ENCODE assay signal across 2 cellular contexts in the genomic region with DNA sequence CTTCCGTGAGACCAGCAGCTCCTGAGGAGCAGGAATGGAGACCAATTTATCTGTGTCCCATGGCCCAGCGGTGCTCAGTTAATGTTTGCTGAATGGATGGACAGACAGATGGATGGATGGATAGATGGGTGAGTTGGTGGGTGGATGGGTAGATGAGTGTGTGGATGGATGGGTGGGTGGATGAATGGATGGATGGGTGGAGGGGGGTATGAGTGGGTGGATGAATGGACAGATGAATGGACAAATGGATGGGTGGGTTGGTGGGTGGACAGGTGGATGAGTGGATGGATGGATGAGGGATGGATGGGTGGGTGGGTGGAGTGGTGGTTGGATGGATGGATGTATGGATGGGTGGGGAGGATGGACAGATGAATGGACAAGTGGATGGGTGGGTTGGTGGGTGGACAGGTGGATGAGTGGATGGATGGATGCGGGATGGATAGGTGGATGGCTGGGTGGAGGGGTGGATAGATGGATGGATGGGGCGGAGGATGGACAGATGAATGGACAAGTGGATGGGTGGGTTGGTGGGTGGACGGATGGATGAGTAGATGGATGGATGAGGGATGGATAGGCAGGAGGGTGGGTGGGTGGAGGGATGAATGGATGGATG.
TF ChIP-seq lines count a peak whose summit lies in the region.

No MANE protein-coding gene starts in this region.

TF ChIP-seq in HEK293, 187 proteins besides CTCF, POLR2A, EP300 and RAD21:
- TF ChIP-seq, protein P1, sequence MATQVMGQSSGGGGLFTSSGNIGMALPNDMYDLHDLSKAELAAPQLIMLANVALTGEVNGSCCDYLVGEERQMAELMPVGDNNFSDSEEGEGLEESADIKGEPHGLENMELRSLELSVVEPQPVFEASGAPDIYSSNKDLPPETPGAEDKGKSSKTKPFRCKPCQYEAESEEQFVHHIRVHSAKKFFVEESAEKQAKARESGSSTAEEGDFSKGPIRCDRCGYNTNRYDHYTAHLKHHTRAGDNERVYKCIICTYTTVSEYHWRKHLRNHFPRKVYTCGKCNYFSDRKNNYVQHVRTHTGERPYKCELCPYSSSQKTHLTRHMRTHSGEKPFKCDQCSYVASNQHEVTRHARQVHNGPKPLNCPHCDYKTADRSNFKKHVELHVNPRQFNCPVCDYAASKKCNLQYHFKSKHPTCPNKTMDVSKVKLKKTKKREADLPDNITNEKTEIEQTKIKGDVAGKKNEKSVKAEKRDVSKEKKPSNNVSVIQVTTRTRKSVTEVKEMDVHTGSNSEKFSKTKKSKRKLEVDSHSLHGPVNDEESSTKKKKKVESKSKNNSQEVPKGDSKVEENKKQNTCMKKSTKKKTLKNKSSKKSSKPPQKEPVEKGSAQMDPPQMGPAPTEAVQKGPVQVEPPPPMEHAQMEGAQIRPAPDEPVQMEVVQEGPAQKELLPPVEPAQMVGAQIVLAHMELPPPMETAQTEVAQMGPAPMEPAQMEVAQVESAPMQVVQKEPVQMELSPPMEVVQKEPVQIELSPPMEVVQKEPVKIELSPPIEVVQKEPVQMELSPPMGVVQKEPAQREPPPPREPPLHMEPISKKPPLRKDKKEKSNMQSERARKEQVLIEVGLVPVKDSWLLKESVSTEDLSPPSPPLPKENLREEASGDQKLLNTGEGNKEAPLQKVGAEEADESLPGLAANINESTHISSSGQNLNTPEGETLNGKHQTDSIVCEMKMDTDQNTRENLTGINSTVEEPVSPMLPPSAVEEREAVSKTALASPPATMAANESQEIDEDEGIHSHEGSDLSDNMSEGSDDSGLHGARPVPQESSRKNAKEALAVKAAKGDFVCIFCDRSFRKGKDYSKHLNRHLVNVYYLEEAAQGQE (tag by site-specific recombination; IDR thresholded peaks at IDR 0.05): no peak
- 0 out of 2 replicates have a peak, but pooled peaks have one; percentile 4 for TF ChIP-seq KLF8 (tag by site-specific recombination; IDR thresholded peaks at IDR 0.05)
- 0 out of 2 replicates have a peak, but pooled peaks have one; percentile 46 for TF ChIP-seq ZNF175 (tag by site-specific recombination; IDR thresholded peaks at IDR 0.05)
- peak; percentile 100 for TF ChIP-seq EGR2 (tag by site-specific recombination; IDR thresholded peaks at IDR 0.05; ENCODE audit: low read depth)
- peak; percentile 98 for TF ChIP-seq ZFHX2 (tag by site-specific recombination; conservative IDR thresholded peaks at IDR 0.05)
- no peak for TF ChIP-seq ZNF221 (tag by site-specific recombination; IDR thresholded peaks at IDR 0.05; ENCODE audit: borderline replicate concordance)
- TF ChIP-seq ZBTB1 (tag by site-specific recombination; IDR thresholded peaks at IDR 0.05): no peak
- no peak for TF ChIP-seq ZNF239 (tag by site-specific recombination; IDR thresholded peaks at IDR 0.05)
- TF ChIP-seq KLF1 (tag by site-specific recombination; IDR thresholded peaks at IDR 0.05): peak; percentile 31; the same call in 1 of the 2 replicates
- TF ChIP-seq ZNF366 (tag by site-specific recombination; conservative IDR thresholded peaks at IDR 0.05): peak; percentile 96
- no peak for TF ChIP-seq ZNF112 (tag by site-specific recombination; IDR thresholded peaks at IDR 0.05)
- TF ChIP-seq ZNF202 (tag by site-specific recombination; IDR thresholded peaks at IDR 0.05; ENCODE audit: borderline replicate concordance): no peak
- TF ChIP-seq RBAK (tag by site-specific recombination; IDR thresholded peaks at IDR 0.05): no peak
- TF ChIP-seq ZNF501 (tag by site-specific recombination; IDR thresholded peaks at IDR 0.05): no peak

TF ChIP-seq in K562, 482 proteins besides CTCF, POLR2A, EP300 and RAD21:
- TF ChIP-seq ZFP36 (IDR thresholded peaks at IDR 0.05; ENCODE audit: low read depth, low read length, partially characterized antibody) (no peak), ZEB2 (IDR thresholded peaks at IDR 0.05) (no peak), ZNF324 (CRISPR knock-in tag; IDR thresholded peaks at IDR 0.05) (no peak), DPF2 (IDR thresholded peaks at IDR 0.05) (no peak), NFXL1 (CRISPR knock-in tag; IDR thresholded peaks at IDR 0.05) (no peak), LCOR (CRISPR knock-in tag; IDR thresholded peaks at IDR 0.05) (no peak), EHMT2 (IDR thresholded peaks at IDR 0.05) (peak; percentile 65; the same call in 1 of the 2 replicates), KDM1A (IDR thresholded peaks at IDR 0.05) (peak in 1 of 2 experiments; percentile 49; a peak in 2 of 4 replicates), HLTF (IDR thresholded peaks at IDR 0.05) (no peak), RAD51 (IDR thresholded peaks at IDR 0.05; ENCODE audit: borderline replicate concordance, low read depth) (no peak), ZNF347 (CRISPR knock-in tag; IDR thresholded peaks at IDR 0.05; ENCODE audit: low read depth) (no peak), ZNF408 (CRISPR knock-in tag; IDR thresholded peaks at IDR 0.05; ENCODE audit: low read depth) (no peak), ESRRA (IDR thresholded peaks at IDR 0.05; ENCODE audit: borderline replicate concordance, low read depth) (no peak), TAF1 (IDR thresholded peaks at IDR 0.05; ENCODE audit: control insufficient read depth, extremely low read depth, insufficient read depth, low read length, severe bottlenecking) (no peak), ILK (tag; IDR thresholded peaks at IDR 0.05; ENCODE audit: borderline replicate concordance, low read depth) (no peak), POLR2AphosphoS5 (IDR thresholded peaks at IDR 0.05; ENCODE audit: control insufficient read depth, insufficient read depth, low read depth, low read length) (no peak), ZC3H4 (CRISPR knock-in tag; IDR thresholded peaks at IDR 0.05; ENCODE audit: borderline replicate concordance) (no peak), RHOXF2B (CRISPR knock-in tag; conservative IDR thresholded peaks at IDR 0.05) (no peak), PRPF4 (IDR thresholded peaks at IDR 0.05; ENCODE audit: insufficient read depth, low read depth, low read length, poor library complexity, severe bottlenecking) (no peak), EGR1 (conservative IDR thresholded peaks at IDR 0.05) (peak; percentile 88)
- TF ChIP-seq, protein P2, sequence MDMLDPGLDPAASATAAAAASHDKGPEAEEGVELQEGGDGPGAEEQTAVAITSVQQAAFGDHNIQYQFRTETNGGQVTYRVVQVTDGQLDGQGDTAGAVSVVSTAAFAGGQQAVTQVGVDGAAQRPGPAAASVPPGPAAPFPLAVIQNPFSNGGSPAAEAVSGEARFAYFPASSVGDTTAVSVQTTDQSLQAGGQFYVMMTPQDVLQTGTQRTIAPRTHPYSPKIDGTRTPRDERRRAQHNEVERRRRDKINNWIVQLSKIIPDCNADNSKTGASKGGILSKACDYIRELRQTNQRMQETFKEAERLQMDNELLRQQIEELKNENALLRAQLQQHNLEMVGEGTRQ (CRISPR knock-in tag; IDR thresholded peaks at IDR 0.05): no peak
- TF ChIP-seq, protein P3, sequence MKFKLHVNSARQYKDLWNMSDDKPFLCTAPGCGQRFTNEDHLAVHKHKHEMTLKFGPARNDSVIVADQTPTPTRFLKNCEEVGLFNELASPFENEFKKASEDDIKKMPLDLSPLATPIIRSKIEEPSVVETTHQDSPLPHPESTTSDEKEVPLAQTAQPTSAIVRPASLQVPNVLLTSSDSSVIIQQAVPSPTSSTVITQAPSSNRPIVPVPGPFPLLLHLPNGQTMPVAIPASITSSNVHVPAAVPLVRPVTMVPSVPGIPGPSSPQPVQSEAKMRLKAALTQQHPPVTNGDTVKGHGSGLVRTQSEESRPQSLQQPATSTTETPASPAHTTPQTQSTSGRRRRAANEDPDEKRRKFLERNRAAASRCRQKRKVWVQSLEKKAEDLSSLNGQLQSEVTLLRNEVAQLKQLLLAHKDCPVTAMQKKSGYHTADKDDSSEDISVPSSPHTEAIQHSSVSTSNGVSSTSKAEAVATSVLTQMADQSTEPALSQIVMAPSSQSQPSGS (CRISPR knock-in tag; IDR thresholded peaks at IDR 0.05): no peak
